ENCODE assay signal across 17 cellular contexts in genomic region chr22:50216684-50217520, GRCh38.
"Had no signal": no experiment of that assay in that cellular context is flagged by ENCODE, and none has a peak within 500 bp of the region (broad histone marks: within the 10 kb centered on the region; RNA-seq: fewer than 3 reads in every experiment).

No MANE protein-coding gene starts in this region.

- H3K27me3 Mint-ChIP-seq: activated CD4-positive, alpha-beta T cell treated with anti-CD3 and anti-CD28 coated beads, Interleukin-2, amount 10 ng/mL, durations not matched to agents 24 days and 14 days had no signal

- H3K27ac Mint-ChIP-seq: activated CD4-positive, alpha-beta T cell treated with anti-CD3 and anti-CD28 coated beads, Interleukin-2, amount 10 ng/mL, durations not matched to agents 24 days and 14 days; endodermal cell; natural killer cell; T-helper 2 cell treated with Interferon-gamma antibody and Interleukin-4, amounts not matched to agents 5 μg/mL and 100 μg/mL, for 36 hours had no signal

- H3K9me3 Mint-ChIP-seq: activated CD4-positive, alpha-beta T cell treated with anti-CD3 and anti-CD28 coated beads, Interleukin-2, amount 10 ng/mL, durations not matched to agents 24 days and 14 days; endodermal cell; natural killer cell; T-helper 2 cell treated with Interferon-gamma antibody and Interleukin-4, amounts not matched to agents 5 μg/mL and 100 μg/mL, for 36 hours had no signal

- H3K4me1 ChIP-seq: gastrocnemius medialis had no signal

- H3K27me3 ChIP-seq: gastrocnemius medialis, heart right ventricle, transverse colon had no signal

- H3K27ac ChIP-seq: gastrocnemius medialis, skin epidermis, transverse colon had no signal

- H3K9me3 ChIP-seq: gastrocnemius medialis, heart right ventricle, transverse colon had no signal

- H3K4me3 ChIP-seq: gastrocnemius medialis, heart right ventricle, skin epidermis, transverse colon had no signal

- H3K4me1 Mint-ChIP-seq: endodermal cell had no signal

- ATAC-seq: gastrocnemius medialis; heart right ventricle; stimulated activated naive CD8-positive, alpha-beta T cell treated with anti-CD3 and anti-CD28 coated beads, Interleukin-15, Interleukin-2, amounts not matched to agents 100 U/mL and 50 U/mL, for 24 hours had no signal

- H3K4me3 Mint-ChIP-seq: activated CD4-positive, alpha-beta T cell treated with anti-CD3 and anti-CD28 coated beads, Interleukin-2, amount 10 ng/mL, durations not matched to agents 24 days and 14 days; endodermal cell; natural killer cell; T-helper 2 cell treated with Interferon-gamma antibody and Interleukin-4, amounts not matched to agents 5 μg/mL and 100 μg/mL, for 36 hours had no signal

- H3K36me3 Mint-ChIP-seq: natural killer cell had no signal

- DNase-seq: activated CD4-positive, alpha-beta T cell treated with anti-CD3 and anti-CD28 coated beads, Interleukin-2, amount 10 ng/mL, durations not matched to agents 24 days and 14 days; activated CD4-positive, CD25-positive, alpha-beta regulatory T cell; activated naive CD4-positive, alpha-beta T cell treated with Interleukin-2 at 50 U/mL for 16 hours; dermis blood vessel endothelial cell; gastrocnemius medialis; heart right ventricle; mesenchymal stem cell; natural killer cell; retina; stimulated activated CD4-positive, alpha-beta T cell treated with anti-CD3 and anti-CD28 coated beads, Interleukin-15, amount 100 ng/mL, for 24 hours; stimulated activated CD4-positive, alpha-beta T cell treated with anti-CD3 and anti-CD28 coated beads, Interleukin-4, amount 100 ng/mL, for 1 hour; stimulated activated naive CD8-positive, alpha-beta T cell treated with anti-CD3 and anti-CD28 coated beads, Interleukin-15, Interleukin-2, amounts not matched to agents 100 U/mL and 50 U/mL, for 24 hours; SW 1271; transverse colon had no signal
